Comparison of ENCODE assay signal across 9 cellular contexts in genomic region chr20:2691663-2692035, GRCh38. TPM values are rescaled to one million over a fixed set of nuclear protein-coding genes. Genes with fewer than 3 reads are reported as not detected.
DNase-seq lines count a peak whose midpoint lies in the region; ATAC-seq, FAIRE-seq and TF ChIP-seq lines count a peak whose summit lies in the region.
"Had no signal": no experiment of that assay in that cellular context is flagged by ENCODE, and none has a peak within 500 bp of the region (broad histone marks: within the 10 kb centered on the region; RNA-seq: fewer than 3 reads in every experiment).

No MANE protein-coding gene starts in this region.

- H3K36me3 Mint-ChIP-seq in activated T-cell treated with anti-CD3 and anti-CD28 coated beads, Interleukin-2, amount 50 U/mL, for 72 hours (ENCODE audit: insufficient read depth in 2 of 2): peaks cover 7 to 9% of the 10 kb centered on the region in 2 donors

- H3K4me1 ChIP-seq in K562 (replicated peaks in 1 of 2; ENCODE audit: control insufficient read depth in 2 of 2, insufficient read depth in 2 of 2, low read length in 2 of 2): peaks cover 0 to 19% of the 10 kb centered on the region in 2 experiments; a peak in 3 of 5 replicates
- H3K4me1 ChIP-seq in muscle layer of colon (ENCODE audit: insufficient read depth, low read length): peaks cover 6% of the 10 kb centered on the region
- H3K4me1 ChIP-seq in thyroid gland: peaks cover 3 to 22% of the 10 kb centered on the region in 2 donors

- H3K4me1 Mint-ChIP-seq in activated T-cell treated with anti-CD3 and anti-CD28 coated beads, Interleukin-2, amount 50 U/mL, for 72 hours (ENCODE audit: low read depth): peaks cover 32% of the 10 kb centered on the region

- no peaks in the 10 kb centered on the region for H3K9me1 ChIP-seq in K562 (ENCODE audit: control insufficient read depth, insufficient read depth, low read length)

- no peak for FAIRE-seq in K562 (lab: Jason Lieb, UNC)

- no peaks in the 10 kb centered on the region for H3K36me3 ChIP-seq in K562 (ENCODE audit: control insufficient read depth, insufficient read depth, low read length)
- no peaks in the 10 kb centered on the region for H3K36me3 ChIP-seq in muscle layer of colon (ENCODE audit: insufficient read depth, low read length)
- H3K36me3 ChIP-seq in thyroid gland: no peaks in the 10 kb centered on the region

- in situ Hi-C loops in K562 (cut with MboI): no loop called here

- H3K27me3 ChIP-seq in K562 (ENCODE audit: control insufficient read depth in 2 of 2, insufficient read depth in 2 of 2, low read length in 2 of 2): peaks cover 9 to 56% of the 10 kb centered on the region in 2 experiments; a peak in 4 of 5 replicates
- H3K27me3 ChIP-seq in muscle layer of colon (ENCODE audit: control insufficient read depth in 1 of 2, insufficient read depth in 2 of 2, low read length in 2 of 2): peaks cover 0 to 3% of the 10 kb centered on the region in 2 donors
- H3K27me3 ChIP-seq in thyroid gland: no peaks in the 10 kb centered on the region

- peaks cover 54% of the 10 kb centered on the region for H3K27me3 Mint-ChIP-seq in activated T-cell treated with anti-CD3 and anti-CD28 coated beads, Interleukin-2, amount 50 U/mL, for 72 hours (ENCODE audit: low read depth)

- peak overlapping the region; percentile 52; the same call in 1 of the 2 replicates for H3K4me2 ChIP-seq in K562 (ENCODE audit: insufficient read depth, low read length)

- intact Hi-C loops in K562 (cut with micrococcal nuclease) (no loop called here), thyroid gland (cut with DNase I) (loop anchor here (5.0 kb wide), 2 partner anchors 51 to 151 kb away; partner anchors contain the start of genes PCED1A and VPS16)

- DNase-seq in activated T-cell treated with anti-CD3 and anti-CD28 coated beads, Interleukin-2, amount 50 U/mL, for 72 hours: no peak
- no peak for DNase-seq in activated T-cell treated with anti-CD3 and anti-CD28 coated beads, Interleukin-2, amount 50 U/mL, for 48 hours
- DNase-seq in K562 (ENCODE audit: extremely low read depth in 1 of 4, low spot score in 3 of 4) (no peak), thyroid gland (peak in 1 of 2 donors; percentile 29), GM19240 (ENCODE audit: insufficient read length, low spot score) (no peak)

- H3K4me3 ChIP-seq in K562 (no peak overlapping the region), muscle layer of colon (ENCODE audit: low read depth in 1 of 2, low read length in 2 of 2) (peak overlapping the region in 1 of 2 donors; percentile 54), thyroid gland (replicated peaks in 1 of 3) (peak overlapping the region in 1 of 3 donors; percentile 45)

- CTCF ChIA-PET in K562 (lab: Yijun Ruan, JAX; ENCODE audit: low intra/inter-chr PET ratio): no interaction called here

- TF ChIP-seq POLR2A in K562 (conservative IDR thresholded peaks at IDR 0.05): no peak
- TF ChIP-seq POLR2A in thyroid gland (IDR thresholded peaks at IDR 0.05): no peak

- H3K4me3 Mint-ChIP-seq in activated T-cell treated with anti-CD3 and anti-CD28 coated beads, Interleukin-2, amount 50 U/mL, for 72 hours: peak overlapping the region; percentile 89 to 98

- no peaks in the 10 kb centered on the region for H3K79me2 ChIP-seq in K562 (ENCODE audit: control insufficient read depth, insufficient read depth, low read length)

- TF ChIP-seq CTCF in K562 (IDR thresholded peaks at IDR 0.05 in 2 of 3, conservative IDR thresholded peaks at IDR 0.05 in 1 of 3; ENCODE audit: insufficient read depth in 2 of 3, low read depth in 1 of 3, low read length in 3 of 3) (no peak), thyroid gland (IDR thresholded peaks at IDR 0.05) (no peak)

- H3K9ac ChIP-seq in K562 (ENCODE audit: insufficient read depth in 1 of 2, low read depth in 2 of 2, low read length in 2 of 2): no peak overlapping the region
- H3K9ac ChIP-seq in muscle layer of colon (ENCODE audit: low read length): peak overlapping the region; percentile 54

- no peak for TF ChIP-seq EP300 in K562 (IDR thresholded peaks at IDR 0.05; ENCODE audit: low read length)

- H3K9me3 ChIP-seq in K562 (replicated peaks; ENCODE audit: control insufficient read depth, insufficient read depth, low read depth, low read length) (no peaks in the 10 kb centered on the region), muscle layer of colon (ENCODE audit: low read length) (no peaks in the 10 kb centered on the region), thyroid gland (no peaks in the 10 kb centered on the region)

- H3K27ac Mint-ChIP-seq in activated T-cell treated with anti-CD3 and anti-CD28 coated beads, Interleukin-2, amount 50 U/mL, for 72 hours: peak overlapping the region; percentile 96

- H4K20me1 ChIP-seq in K562 (replicated peaks; ENCODE audit: control insufficient read depth, insufficient read depth, low read length): no peaks in the 10 kb centered on the region

- WGBS in K562 (ENCODE audit: insufficient coverage, low coverage, missing lambda C conversion rate): 30% methylated on average over 9 of the region's 10 CpGs
- 47 to 55% methylated on average over 10 of the region's 10 CpGs for WGBS in thyroid gland, 2 donors

- no peaks in the 10 kb centered on the region for H3K9me3 Mint-ChIP-seq in activated T-cell treated with anti-CD3 and anti-CD28 coated beads, Interleukin-2, amount 50 U/mL, for 72 hours

- POLR2A ChIA-PET in K562 (lab: Yijun Ruan, JAX): no interaction called here

- TF ChIP-seq RAD21 in K562 (CRISPR knock-in tag; conservative IDR thresholded peaks at IDR 0.05 in 1 of 2, IDR thresholded peaks at IDR 0.05 in 1 of 2): no peak

- no peak overlapping the region for H2AFZ ChIP-seq in K562 (ENCODE audit: low read depth, low read length)

- ATAC-seq in activated T-cell treated with anti-CD3 and anti-CD28 coated beads, Interleukin-2, amount 50 U/mL, for 72 hours (replicated peaks in 1 of 2): no peak
- ATAC-seq in K562 (no peak), GM21381 (IDR thresholded peaks at IDR 0.05; ENCODE audit: unreplicated experiment) (no peak), GM21528 (IDR thresholded peaks at IDR 0.05; ENCODE audit: low FRiP score, unreplicated experiment) (no peak)

- no TSS peak for BruUV-seq in K562 (replicated peaks; lab: Mats Ljungman, UMichigan)

- no peak overlapping the region for H3K27ac ChIP-seq in K562 (ENCODE audit: extremely low read depth, low read depth, low read length)
- peak overlapping the region; percentile 65 for H3K27ac ChIP-seq in muscle layer of colon (ENCODE audit: low read depth, low read length)
- H3K27ac ChIP-seq in thyroid gland: peak overlapping the region; percentile 25 to 73 (median 50)
- H3K27ac ChIP-seq: SK-N-MC had no signal

RNA-seq across cellular contexts. Expression of gene EBF4, which starts 0.9 kb away (rescaled TPM):
- total RNA-seq in activated T-cell treated with anti-CD3 and anti-CD28 coated beads, Interleukin-2, amount 50 U/mL, for 72 hours: 10 to 100 TPM in 1 of 2 donors, 1 to 10 TPM in 1; 8.9 to 23.0 TPM
- total RNA-seq in K562 (2011; cell fraction: chromatin; rRNA removed; ENCODE audit: low replicate concordance): 0.25 and 0.62 TPM in 2 replicates
- total RNA-seq in K562 (2011; cell fraction: nucleolus; rRNA removed): 0.17 and 0.39 TPM in 2 replicates
- not detected in 2 replicates for total RNA-seq in K562 (2011; cell fraction: nucleoplasm; rRNA removed)
- total RNA-seq in K562 (2014; rRNA removed): 0.09 TPM in 1 of 2 replicates, not detected in the other
- total RNA-seq in K562 (2014; rRNA removed; fragmentation: Illumina TruSeq; extraction: Trizol): not detected in 2 replicates
- total RNA-seq in K562 (2015; rRNA removed; fragmentation: Illumina TruSeq; extraction: Trizol): not detected in 2 replicates
- not detected in 2 replicates for total RNA-seq in K562 (2021)
- 0.04 TPM in 1 of 2 replicates, not detected in the other for polyA plus RNA-seq in K562 (2011; rRNA removed)
- 0.03 and 0.16 TPM in 2 replicates for polyA plus RNA-seq in K562 (2011; cell fraction: cytosol; rRNA removed)
- 0.21 and 0.34 TPM in 2 replicates for polyA plus RNA-seq in K562 (2011; cell fraction: nucleus; rRNA removed)
- polyA plus RNA-seq in K562 (2012): 0.32 TPM in 1 of 2 replicates, not detected in the other
- polyA plus RNA-seq in K562 (2014; fragmentation: Illumina TruSeq; extraction: Trizol): not detected in 2 replicates
- not detected for polyA plus RNA-seq in K562 (2014; fragmentation: Nextera tagmentation; extraction: Ambion mirVana)
- not detected in 2 replicates for polyA plus RNA-seq in K562 (2014; rRNA removed)
- not detected in 2 replicates for polyA minus RNA-seq in K562 (2011; rRNA and poly(A)+ RNA removed)
- polyA minus RNA-seq in K562 (2011; cell fraction: cytosol; rRNA and poly(A)+ RNA removed): not detected in 2 replicates
- polyA minus RNA-seq in K562 (2011; cell fraction: nucleus; rRNA and poly(A)+ RNA removed): 0.22 TPM in 1 of 2 replicates, not detected in the other
- total RNA-seq in thyroid gland: 10 to 100 TPM; 24.2 to 55.8 (median 42.4) TPM

RNA-seq across cellular contexts. Expression of gene IDH3B, which starts 27.6 kb away (rescaled TPM):
- total RNA-seq in activated T-cell treated with anti-CD3 and anti-CD28 coated beads, Interleukin-2, amount 50 U/mL, for 72 hours: 100 to 1,000 TPM; 101 to 127 TPM
- total RNA-seq in K562 (2011; cell fraction: chromatin; rRNA removed; ENCODE audit: low replicate concordance): 210 and 456 TPM in 2 replicates
- 264 and 268 TPM in 2 replicates for total RNA-seq in K562 (2011; cell fraction: nucleolus; rRNA removed)
- total RNA-seq in K562 (2011; cell fraction: nucleoplasm; rRNA removed): 232 and 256 TPM in 2 replicates
- total RNA-seq in K562 (2014; rRNA removed): 168 and 199 TPM in 2 replicates
- 122 and 130 TPM in 2 replicates for total RNA-seq in K562 (2014; rRNA removed; fragmentation: Illumina TruSeq; extraction: Trizol)
- 130 and 133 TPM in 2 replicates for total RNA-seq in K562 (2015; rRNA removed; fragmentation: Illumina TruSeq; extraction: Trizol)
- 148 and 157 TPM in 2 replicates for total RNA-seq in K562 (2021)
- 224 and 343 TPM in 2 replicates for polyA plus RNA-seq in K562 (2011; rRNA removed)
- 241 and 417 TPM in 2 replicates for polyA plus RNA-seq in K562 (2011; cell fraction: cytosol; rRNA removed)
- polyA plus RNA-seq in K562 (2011; cell fraction: nucleus; rRNA removed): 535 and 1,075 TPM in 2 replicates
- polyA plus RNA-seq in K562 (2012): 97.1 and 153 TPM in 2 replicates
- polyA plus RNA-seq in K562 (2014; fragmentation: Illumina TruSeq; extraction: Trizol): 151 and 155 TPM in 2 replicates
- polyA plus RNA-seq in K562 (2014; fragmentation: Nextera tagmentation; extraction: Ambion mirVana): 10 to 100 TPM; 91.7 to 92.3 TPM
- 196 and 222 TPM in 2 replicates for polyA plus RNA-seq in K562 (2014; rRNA removed)
- 242 and 358 TPM in 2 replicates for polyA minus RNA-seq in K562 (2011; rRNA and poly(A)+ RNA removed)
- 91.2 and 115 TPM in 2 replicates for polyA minus RNA-seq in K562 (2011; cell fraction: cytosol; rRNA and poly(A)+ RNA removed)
- polyA minus RNA-seq in K562 (2011; cell fraction: nucleus; rRNA and poly(A)+ RNA removed): 85.5 and 190 TPM in 2 replicates
- 100 to 1,000 TPM; 126 to 161 (median 141) TPM for total RNA-seq in thyroid gland

RNA-seq across cellular contexts. Expression of gene NOP56, which starts 39.2 kb away (rescaled TPM):
- 100 to 1,000 TPM; 263 to 392 TPM for total RNA-seq in activated T-cell treated with anti-CD3 and anti-CD28 coated beads, Interleukin-2, amount 50 U/mL, for 72 hours
- total RNA-seq in K562 (2011; cell fraction: chromatin; rRNA removed; ENCODE audit: low replicate concordance): 996 and 1,662 TPM in 2 replicates
- 1,111 and 1,184 TPM in 2 replicates for total RNA-seq in K562 (2011; cell fraction: nucleolus; rRNA removed)
- total RNA-seq in K562 (2011; cell fraction: nucleoplasm; rRNA removed): 825 and 908 TPM in 2 replicates
- total RNA-seq in K562 (2014; rRNA removed): 528 and 570 TPM in 2 replicates
- total RNA-seq in K562 (2014; rRNA removed; fragmentation: Illumina TruSeq; extraction: Trizol): 581 and 590 TPM in 2 replicates
- total RNA-seq in K562 (2015; rRNA removed; fragmentation: Illumina TruSeq; extraction: Trizol): 631 and 697 TPM in 2 replicates
- 393 and 397 TPM in 2 replicates for total RNA-seq in K562 (2021)
- polyA plus RNA-seq in K562 (2011; rRNA removed): 376 and 404 TPM in 2 replicates
- polyA plus RNA-seq in K562 (2011; cell fraction: cytosol; rRNA removed): 226 and 291 TPM in 2 replicates
- polyA plus RNA-seq in K562 (2011; cell fraction: nucleus; rRNA removed): 1,530 and 1,680 TPM in 2 replicates
- 190 and 399 TPM in 2 replicates for polyA plus RNA-seq in K562 (2012)
- 441 and 482 TPM in 2 replicates for polyA plus RNA-seq in K562 (2014; fragmentation: Illumina TruSeq; extraction: Trizol)
- polyA plus RNA-seq in K562 (2014; fragmentation: Nextera tagmentation; extraction: Ambion mirVana): 100 to 1,000 TPM; 295 to 439 TPM
- 427 and 428 TPM in 2 replicates for polyA plus RNA-seq in K562 (2014; rRNA removed)
- 583 and 607 TPM in 2 replicates for polyA minus RNA-seq in K562 (2011; rRNA and poly(A)+ RNA removed)
- 235 and 353 TPM in 2 replicates for polyA minus RNA-seq in K562 (2011; cell fraction: cytosol; rRNA and poly(A)+ RNA removed)
- 490 and 782 TPM in 2 replicates for polyA minus RNA-seq in K562 (2011; cell fraction: nucleus; rRNA and poly(A)+ RNA removed)
- 10 to 100 TPM; 46.8 to 85.9 (median 64.1) TPM for total RNA-seq in thyroid gland

Comparison
In these comparisons a context has a peak if more than half of its experiments do, and no peak if none do; other contexts are left out.
1. RNA of gene EBF4, which starts 0.9 kb away (total RNA-seq): 24.2 to 55.8 TPM in thyroid gland and 8.9 to 23.0 TPM in activated T-cell treated with anti-CD3 and anti-CD28 coated beads, Interleukin-2, amount 50 U/mL, for 72 hours; 0.09 to 0.62 TPM in K562; every median in the first group is over 4 times any median in the second.